In the genomic region with DNA sequence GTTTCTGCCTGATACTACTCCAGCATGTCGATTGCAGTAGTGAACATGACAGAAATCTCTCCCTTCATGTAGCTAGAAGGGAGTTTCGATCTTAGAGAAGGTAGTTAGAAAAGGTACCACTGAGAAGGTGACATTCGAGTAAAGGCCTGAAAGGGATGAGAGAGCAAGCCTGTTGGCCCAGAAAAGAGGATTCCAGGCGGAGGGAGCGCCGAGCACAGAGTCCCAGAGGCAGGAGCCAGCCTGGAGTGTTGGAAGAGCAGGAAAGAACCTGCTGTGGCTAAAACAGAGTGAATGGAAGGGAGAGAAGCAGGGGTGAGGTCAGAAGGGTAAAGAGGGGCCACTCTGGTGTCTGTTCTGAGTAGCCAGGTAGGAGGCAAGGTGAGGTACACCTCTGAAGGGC, we compare ENCODE assay signal across 15 cellular contexts. TPM values are rescaled to one million over a fixed set of nuclear protein-coding genes. Genes with fewer than 3 reads are reported as not detected.
DNase-seq lines count a peak whose midpoint lies in the region; ATAC-seq and TF ChIP-seq lines count a peak whose summit lies in the region.
"Had no signal": no experiment of that assay in that cellular context is flagged by ENCODE, and none has a peak within 500 bp of the region (broad histone marks: within the 10 kb centered on the region; RNA-seq: fewer than 3 reads in every experiment).

No MANE protein-coding gene starts in this region.

- H3K9me3 Mint-ChIP-seq in activated naive CD4-positive, alpha-beta T cell treated with anti-CD3 and anti-CD28 coated beads, Interleukin-2, amount 50 U/mL, for 72 hours, result no peaks in the 10 kb centered on the region
- H3K9me3 Mint-ChIP-seq in brain, result no peaks in the 10 kb centered on the region
- no peaks in the 10 kb centered on the region for H3K9me3 Mint-ChIP-seq in activated T-helper 2 cell treated with anti-CD3 and anti-CD28 coated beads, Interferon-gamma antibody, Interleukin-2, Interleukin-4, amounts not matched to agents 10 μg/mL and 5 μg/mL and 100 μg/mL, durations not matched to agents 14 hours and 24 hours and 36 hours
- H3K9me3 Mint-ChIP-seq: HFFc6; stimulated activated memory B cell treated with anti-CD40 and anti-IgM and Interleukin-4, amounts not matched to agents 10 μg/mL and 1 μg/mL and 100 μg/mL, for 72 hours had no signal

- H3K14ac ChIP-seq in mesenchymal stem cell (ENCODE audit: low read length in 2 of 2), result no peak overlapping the region

- peaks cover 44% of the 10 kb centered on the region for H3K4me1 Mint-ChIP-seq in brain
- peaks cover 6% of the 10 kb centered on the region for H3K4me1 Mint-ChIP-seq in activated T-helper 2 cell treated with anti-CD3 and anti-CD28 coated beads, Interferon-gamma antibody, Interleukin-2, Interleukin-4, amounts not matched to agents 10 μg/mL and 5 μg/mL and 100 μg/mL, durations not matched to agents 14 hours and 24 hours and 36 hours (ENCODE audit: low read depth)

- TF ChIP-seq CTCF in brain (conservative IDR thresholded peaks at IDR 0.05) (no peak), upper lobe of right lung (IDR thresholded peaks at IDR 0.05) (no peak)

- no peak overlapping the region for H3K4me3 ChIP-seq in mesenchymal stem cell (ENCODE audit: insufficient read depth in 1 of 2, low read depth in 1 of 2, low read length in 2 of 2)
- no peak overlapping the region for H3K4me3 ChIP-seq in thymus (ENCODE audit: low read length)
- H3K4me3 ChIP-seq in upper lobe of right lung, result no peak overlapping the region
- H3K4me3 ChIP-seq: GM12878, Peyer's patch, smooth muscle cell had no signal

- H3K36me3 Mint-ChIP-seq in activated naive CD4-positive, alpha-beta T cell treated with anti-CD3 and anti-CD28 coated beads, Interleukin-2, amount 50 U/mL, for 72 hours, result peaks cover 0 to 15% of the 10 kb centered on the region in 2 donors
- peaks cover 48% of the 10 kb centered on the region for H3K36me3 Mint-ChIP-seq in brain
- no peaks in the 10 kb centered on the region for H3K36me3 Mint-ChIP-seq in activated T-helper 2 cell treated with anti-CD3 and anti-CD28 coated beads, Interferon-gamma antibody, Interleukin-2, Interleukin-4, amounts not matched to agents 10 μg/mL and 5 μg/mL and 100 μg/mL, durations not matched to agents 14 hours and 24 hours and 36 hours (ENCODE audit: low read depth)

- DNase-seq in activated naive CD4-positive, alpha-beta T cell treated with anti-CD3 and anti-CD28 coated beads, Interleukin-2, amount 50 U/mL, for 72 hours (ENCODE audit: low spot score in 2 of 2), result no peak
- DNase-seq in activated naive CD4-positive, alpha-beta T cell treated with Interleukin-2 at 50 U/mL for 16 hours, result no peak
- DNase-seq in mesenchymal stem cell (no peak), upper lobe of right lung (no peak)
- DNase-seq in activated T-helper 2 cell treated with anti-CD3 and anti-CD28 coated beads, Interferon-gamma antibody, Interleukin-2, Interleukin-4, amounts not matched to agents 10 μg/mL and 5 μg/mL and 100 μg/mL, durations not matched to agents 14 hours and 24 hours and 36 hours (ENCODE audit: low spot score), result no peak
- DNase-seq: HFFc6, midbrain, NCI-H1048 had no signal

- no peak overlapping the region for H4K8ac ChIP-seq in mesenchymal stem cell (ENCODE audit: low read length)

- H2BK5ac ChIP-seq in mesenchymal stem cell (ENCODE audit: low read depth, low read length, poor library complexity, severe bottlenecking), result no peak overlapping the region

- no peak overlapping the region for H4K91ac ChIP-seq in mesenchymal stem cell (ENCODE audit: low read length)

- H2BK120ac ChIP-seq in mesenchymal stem cell (ENCODE audit: low read depth, low read length), result no peak overlapping the region

- H3K27ac ChIP-seq in mesenchymal stem cell (ENCODE audit: low read length, poor library complexity, severe bottlenecking) (no peak overlapping the region), thymus (ENCODE audit: low read depth) (peak overlapping the region; percentile 43), upper lobe of right lung (no peak overlapping the region)

- no peak overlapping the region for H3K4ac ChIP-seq in mesenchymal stem cell (ENCODE audit: low read depth in 1 of 2, low read length in 2 of 2)

- intact Hi-C loops in upper lobe of right lung (cut with DNase I), result no loop called here
- intact Hi-C loops in activated T-helper 2 cell treated with anti-CD3 and anti-CD28 coated beads, Interferon-gamma antibody, Interleukin-2, Interleukin-4, amounts not matched to agents 10 μg/mL and 5 μg/mL and 100 μg/mL, durations not matched to agents 14 hours and 24 hours and 36 hours (cut with micrococcal nuclease), result no loop called here

- peak overlapping the region; percentile 54 for H2AK5ac ChIP-seq in mesenchymal stem cell (ENCODE audit: low read length, severe bottlenecking)

- H3K79me1 ChIP-seq in mesenchymal stem cell (replicated peaks; ENCODE audit: low read length, poor library complexity, severe bottlenecking), result peaks cover 23% of the 10 kb centered on the region

- H2BK15ac ChIP-seq in mesenchymal stem cell (ENCODE audit: low read depth, poor library complexity, severe bottlenecking), result no peak overlapping the region

- peak overlapping the region; percentile 39 for H2AFZ ChIP-seq in mesenchymal stem cell (ENCODE audit: low read depth, low read length)

- peak overlapping the region; percentile 22 to 60 for H3K27ac Mint-ChIP-seq in activated naive CD4-positive, alpha-beta T cell treated with anti-CD3 and anti-CD28 coated beads, Interleukin-2, amount 50 U/mL, for 72 hours
- H3K27ac Mint-ChIP-seq in brain, result peak overlapping the region in 4 of 5 experiments; percentile 3 to 90 (median 50)
- no peak overlapping the region for H3K27ac Mint-ChIP-seq in activated T-helper 2 cell treated with anti-CD3 and anti-CD28 coated beads, Interferon-gamma antibody, Interleukin-2, Interleukin-4, amounts not matched to agents 10 μg/mL and 5 μg/mL and 100 μg/mL, durations not matched to agents 14 hours and 24 hours and 36 hours
- H3K27ac Mint-ChIP-seq: HFFc6; stimulated activated memory B cell treated with anti-CD40 and anti-IgM and Interleukin-4, amounts not matched to agents 10 μg/mL and 1 μg/mL and 100 μg/mL, for 72 hours had no signal

- H3K4me3 Mint-ChIP-seq in brain, result no peak overlapping the region
- H3K4me3 Mint-ChIP-seq in activated T-helper 2 cell treated with anti-CD3 and anti-CD28 coated beads, Interferon-gamma antibody, Interleukin-2, Interleukin-4, amounts not matched to agents 10 μg/mL and 5 μg/mL and 100 μg/mL, durations not matched to agents 14 hours and 24 hours and 36 hours (ENCODE audit: low read depth), result no peak overlapping the region
- H3K4me3 Mint-ChIP-seq: HFFc6; stimulated activated memory B cell treated with anti-CD40 and anti-IgM and Interleukin-4, amounts not matched to agents 10 μg/mL and 1 μg/mL and 100 μg/mL, for 72 hours had no signal

- ATAC-seq in activated naive CD4-positive, alpha-beta T cell treated with anti-CD3 and anti-CD28 coated beads, Interleukin-2, amount 50 U/mL, for 72 hours, result no peak
- ATAC-seq in HG03439 (IDR thresholded peaks at IDR 0.05; ENCODE audit: unreplicated experiment) (no peak), upper lobe of right lung (no peak)
- ATAC-seq: stimulated activated memory B cell treated with anti-CD40 and anti-IgM and Interleukin-4, amounts not matched to agents 10 μg/mL and 1 μg/mL and 100 μg/mL, for 72 hours had no signal

- no peak overlapping the region for H3K18ac ChIP-seq in mesenchymal stem cell (ENCODE audit: low read depth in 1 of 2, low read length in 2 of 2)

- H3K36me3 ChIP-seq in mesenchymal stem cell (ENCODE audit: control insufficient read depth in 1 of 2, insufficient read depth in 2 of 2, low read depth in 1 of 2, low read length in 2 of 2), result peaks cover 4 to 14% of the 10 kb centered on the region in 2 experiments
- H3K36me3 ChIP-seq in thymus (ENCODE audit: control insufficient read depth, insufficient read depth), result peaks cover 11% of the 10 kb centered on the region
- H3K36me3 ChIP-seq in upper lobe of right lung, result peaks cover 3% of the 10 kb centered on the region
- H3K36me3 ChIP-seq: Peyer's patch had no signal

- no peak overlapping the region for H2BK12ac ChIP-seq in mesenchymal stem cell (ENCODE audit: low read length in 2 of 2)

- 95% methylated on average over 6 of the region's 6 CpGs for WGBS in mesenchymal stem cell
- 98% methylated on average over 6 of the region's 6 CpGs for WGBS in thymus

- no peak overlapping the region for H3K23ac ChIP-seq in mesenchymal stem cell (ENCODE audit: low read length in 2 of 2)

- no peak overlapping the region for H3K4me2 ChIP-seq in mesenchymal stem cell (ENCODE audit: low read length, poor library complexity, severe bottlenecking)
- H3K4me2 ChIP-seq: smooth muscle cell had no signal

- no peaks in the 10 kb centered on the region for H3K9me3 ChIP-seq in mesenchymal stem cell (ENCODE audit: control insufficient read depth, low read length)
- no peaks in the 10 kb centered on the region for H3K9me3 ChIP-seq in thymus (ENCODE audit: control insufficient read depth)
- H3K9me3 ChIP-seq in upper lobe of right lung, result no peaks in the 10 kb centered on the region
- H3K9me3 ChIP-seq: Peyer's patch had no signal

- no peaks in the 10 kb centered on the region for H3K27me3 ChIP-seq in mesenchymal stem cell (ENCODE audit: control insufficient read depth in 1 of 2, insufficient read depth in 1 of 2, low read length in 2 of 2)
- no peaks in the 10 kb centered on the region for H3K27me3 ChIP-seq in thymus (ENCODE audit: control insufficient read depth, insufficient read depth)
- no peaks in the 10 kb centered on the region for H3K27me3 ChIP-seq in upper lobe of right lung
- H3K27me3 ChIP-seq: Peyer's patch had no signal

- H3K4me1 ChIP-seq in mesenchymal stem cell (ENCODE audit: control insufficient read depth, insufficient read depth, low read depth, low read length), result peaks cover 13% of the 10 kb centered on the region
- no peaks in the 10 kb centered on the region for H3K4me1 ChIP-seq in thymus (ENCODE audit: control insufficient read depth, insufficient read depth, low read length)
- H3K4me1 ChIP-seq in upper lobe of right lung, result peaks cover 25% of the 10 kb centered on the region

- no peaks in the 10 kb centered on the region for H3K27me3 Mint-ChIP-seq in brain
- no peaks in the 10 kb centered on the region for H3K27me3 Mint-ChIP-seq in activated T-helper 2 cell treated with anti-CD3 and anti-CD28 coated beads, Interferon-gamma antibody, Interleukin-2, Interleukin-4, amounts not matched to agents 10 μg/mL and 5 μg/mL and 100 μg/mL, durations not matched to agents 14 hours and 24 hours and 36 hours (ENCODE audit: low read depth)
- H3K27me3 Mint-ChIP-seq: stimulated activated memory B cell treated with anti-CD40 and anti-IgM and Interleukin-4, amounts not matched to agents 10 μg/mL and 1 μg/mL and 100 μg/mL, for 72 hours had no signal

- H3K9ac ChIP-seq in mesenchymal stem cell (ENCODE audit: low read length), result no peak overlapping the region

RNA-seq across cellular contexts. Expression of gene GARRE1, which starts 52.5 kb away (rescaled TPM):
- total RNA-seq in activated naive CD4-positive, alpha-beta T cell treated with anti-CD3 and anti-CD28 coated beads, Interleukin-2, amount 50 U/mL, for 72 hours, result 10 to 100 TPM; 11.7 to 15.0 TPM
- 11.7 TPM for polyA plus RNA-seq in brain (ENCODE audit: insufficient read depth, low read depth, low replicate concordance)
- 20.0 TPM for polyA plus RNA-seq in mesenchymal stem cell (2013, experiment 1 of 2)
- 17.3 TPM for polyA plus RNA-seq in mesenchymal stem cell (2013, experiment 2 of 2)
- 12.3 TPM for polyA plus RNA-seq in thymus
- total RNA-seq in upper lobe of right lung, result 41.3 TPM
- total RNA-seq in activated T-helper 2 cell treated with anti-CD3 and anti-CD28 coated beads, Interferon-gamma antibody, Interleukin-2, Interleukin-4, amounts not matched to agents 10 μg/mL and 5 μg/mL and 100 μg/mL, durations not matched to agents 14 hours and 24 hours and 36 hours, result 9.6 and 10.0 TPM in 2 replicates

RNA-seq across cellular contexts. Expression of gene GPI, which starts 58.2 kb away (rescaled TPM):
- total RNA-seq in activated naive CD4-positive, alpha-beta T cell treated with anti-CD3 and anti-CD28 coated beads, Interleukin-2, amount 50 U/mL, for 72 hours, result 100 to 1,000 TPM; 359 to 904 TPM
- polyA plus RNA-seq in brain (ENCODE audit: insufficient read depth, low read depth, low replicate concordance) (326 TPM), thymus (90.1 TPM)
- polyA plus RNA-seq in mesenchymal stem cell (2013, experiment 1 of 2), result 92.4 TPM
- polyA plus RNA-seq in mesenchymal stem cell (2013, experiment 2 of 2), result 88.4 TPM
- 144 TPM for total RNA-seq in upper lobe of right lung
- 622 and 630 TPM in 2 replicates for total RNA-seq in activated T-helper 2 cell treated with anti-CD3 and anti-CD28 coated beads, Interferon-gamma antibody, Interleukin-2, Interleukin-4, amounts not matched to agents 10 μg/mL and 5 μg/mL and 100 μg/mL, durations not matched to agents 14 hours and 24 hours and 36 hours
